Comparison of ENCODE assay signal across 8 cellular contexts in the genomic region with DNA sequence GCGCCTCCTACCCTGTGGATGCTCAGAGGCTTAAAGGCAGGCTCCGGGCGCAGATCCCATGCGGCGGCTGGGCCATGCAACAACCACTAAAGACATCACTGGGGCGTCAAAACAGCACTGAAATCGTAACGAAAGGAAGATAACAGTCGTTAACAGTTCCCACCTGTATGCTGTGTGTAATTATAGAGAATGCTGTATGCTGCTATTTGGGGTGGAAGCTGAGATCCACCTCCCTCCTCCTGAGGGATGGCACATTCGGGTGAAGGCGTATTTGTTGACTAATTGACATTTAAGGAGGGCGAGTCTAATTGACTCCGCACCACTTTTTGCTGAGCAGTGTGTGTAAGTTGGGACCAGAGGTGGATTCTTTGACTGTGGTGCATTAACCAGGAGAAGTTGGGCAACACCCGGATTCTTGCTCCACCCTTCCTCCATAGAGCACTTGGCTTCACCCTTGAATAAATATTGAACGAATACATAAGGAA. TPM values are rescaled to one million over a fixed set of nuclear protein-coding genes. Genes with fewer than 3 reads are reported as not detected.
DNase-seq lines count a peak whose midpoint lies in the region; ATAC-seq and TF ChIP-seq lines count a peak whose summit lies in the region.

No MANE protein-coding gene starts in this region.

- no peaks in the 10 kb centered on the region for H3K9me3 ChIP-seq in heart right ventricle

- POLR2A ChIA-PET in AG04449 (lab: Yijun Ruan, JAX), result no interaction called here

- H3K4me1 ChIP-seq in heart right ventricle, result peaks cover 2 to 13% (median 9%) of the 10 kb centered on the region in 9 donors

- ATAC-seq in HG02840 (IDR thresholded peaks at IDR 0.05; ENCODE audit: low FRiP score, unreplicated experiment) (peak; percentile 68), heart right ventricle (peak in 4 of 8 donors; percentile 2 to 87 (median 11))

- peaks cover 8% of the 10 kb centered on the region for H3K36me3 Mint-ChIP-seq in activated naive CD8-positive, alpha-beta T cell

- TF ChIP-seq CTCF in AG04449 (IDR thresholded peaks at IDR 0.05; ENCODE audit: insufficient read depth, low read length, missing control alignments), result peak; percentile 19
- no peak for TF ChIP-seq CTCF in GM13976 (IDR thresholded peaks at IDR 0.05; ENCODE audit: borderline replicate concordance, control extremely low read depth, extremely low read depth, insufficient read depth, missing control alignments)
- no peak for TF ChIP-seq CTCF in heart right ventricle (IDR thresholded peaks at IDR 0.05)
- no peak for TF ChIP-seq CTCF in retinal pigment epithelial cell (conservative IDR thresholded peaks at IDR 0.05; ENCODE audit: low read depth, low read length)

- 1 to 2% methylated on average over 15 of the region's 15 CpGs for WGBS in heart right ventricle, 2 donors

- CTCF ChIA-PET in AG04449 (lab: Yijun Ruan, JAX), result interaction anchor here (1.3 kb wide), 1 partner anchor 80 kb away, joined by 3 read pairs; no protein-coding TSS in a partner anchor

- H3K4me3 Mint-ChIP-seq in activated naive CD8-positive, alpha-beta T cell, result peak overlapping the region; percentile 99

- H3K4me3 ChIP-seq in AG04449 (ENCODE audit: low read depth, low read length) (peak overlapping the region; percentile 94), heart right ventricle (peak overlapping the region; percentile 55 to 94 (median 86)), retinal pigment epithelial cell (ENCODE audit: low read length) (peak overlapping the region; percentile 90)

- intact Hi-C loops in heart right ventricle (cut with DNase I), result loop anchor here in 5 of 10 donors (5.0 to 10.0 kb wide), 6 partner anchors 61 to 221 kb away; a partner anchor contains a TSS

- in situ Hi-C loops in GM13976 (cut with MboI; ENCODE audit: low sequenced_read_pairs, unreplicated experiment), result no loop called here

- no peaks in the 10 kb centered on the region for H3K9me3 Mint-ChIP-seq in activated naive CD8-positive, alpha-beta T cell (ENCODE audit: low read depth)

- H3K36me3 ChIP-seq in heart right ventricle, result peaks cover 0 to 14% (median 0%) of the 10 kb centered on the region in 9 donors

- peak overlapping the region; percentile 98 for H3K27ac Mint-ChIP-seq in activated naive CD8-positive, alpha-beta T cell

- DNase-seq in AG04449 (ENCODE audit: low read depth, low spot score) (no peak), GM13976 (ENCODE audit: low spot score) (peak; percentile 75), NCI-H2107 (lab: John Stamatoyannopoulos, UW) (peak; percentile 28), heart right ventricle (peak; percentile 48 to 63), retinal pigment epithelial cell (ENCODE audit: low read depth) (peak; percentile 15), cortex of kidney (lab: John Stamatoyannopoulos, UW) (no peak)

- peaks cover 18% of the 10 kb centered on the region for H3K4me1 Mint-ChIP-seq in activated naive CD8-positive, alpha-beta T cell (ENCODE audit: low read depth)

- H3K27ac ChIP-seq in heart right ventricle, result peak overlapping the region; percentile 74 to 99 (median 95)

- no peaks in the 10 kb centered on the region for H3K27me3 ChIP-seq in heart right ventricle

- H3K27me3 Mint-ChIP-seq in activated naive CD8-positive, alpha-beta T cell, result peaks cover under 1% of the 10 kb centered on the region

RNA-seq across cellular contexts. Expression of a gene that starts 0.7 kb away (rescaled TPM):
- 10 to 100 TPM in 4 of 10 donors, 1 to 10 TPM in 6; 7.0 to 13.2 (median 9.7) TPM for total RNA-seq in heart right ventricle
- polyA plus RNA-seq in heart right ventricle, result 10 to 100 TPM in 1 of 2 donors, 1 to 10 TPM in 1; 9.9 to 23.0 TPM

Comparison
In these comparisons a context has a peak if more than half of its experiments do, and no peak if none do; other contexts are left out.
1. DNase-seq: peak in GM13976 (single experiment), NCI-H2107 (single experiment), heart right ventricle (2 of 2) and retinal pigment epithelial cell (single experiment); none in AG04449 (single experiment) and cortex of kidney (single experiment).
2. Peak in every context shown above with its lines, with median percentiles within 50 percentile points of each other: H3K4me3 ChIP-seq.